Comparison of ENCODE assay signal across 8 cellular contexts in the genomic region with DNA sequence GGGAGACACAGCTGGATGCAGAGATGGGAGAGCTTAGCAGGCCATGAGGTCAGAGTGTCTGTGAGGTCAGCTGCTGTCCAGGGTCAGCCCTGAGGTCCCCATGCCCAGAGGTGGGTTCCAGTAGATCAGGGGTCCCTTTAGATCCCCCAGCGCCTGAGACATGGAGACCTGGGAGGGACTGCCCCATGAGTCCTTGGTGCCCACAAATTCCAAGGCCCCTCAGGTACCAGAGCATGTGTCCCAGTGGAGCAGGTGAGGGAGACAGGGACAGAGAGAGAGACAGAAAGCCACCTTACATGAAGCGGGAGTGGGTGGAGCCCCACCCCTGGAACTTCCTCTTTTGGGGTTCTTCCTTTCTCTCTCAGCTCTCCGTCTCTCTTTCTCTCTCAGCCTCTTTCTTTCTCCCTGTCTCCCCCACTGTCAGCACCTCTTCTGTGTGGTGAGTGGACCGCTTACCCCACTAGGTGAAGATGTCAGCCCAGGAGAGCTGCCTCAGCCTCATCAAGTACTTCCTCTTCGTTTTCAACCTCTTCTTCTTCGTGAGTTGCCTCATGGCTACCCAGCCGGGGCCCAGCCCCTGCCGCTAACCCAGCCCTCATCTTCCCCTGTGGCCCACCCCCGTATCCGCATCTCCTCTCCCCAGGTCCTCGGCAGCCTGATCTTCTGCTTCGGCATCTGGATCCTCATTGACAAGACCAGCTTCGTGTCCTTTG. TPM values are rescaled to one million over a fixed set of nuclear protein-coding genes. Genes with fewer than 3 reads are reported as not detected.
A peak's percentile ranks its signal among the peaks of the same experiment; 100 is the strongest.
DNase-seq lines count a peak whose midpoint lies in the region; ATAC-seq and TF ChIP-seq lines count a peak whose summit lies in the region.

A gene with protein sequence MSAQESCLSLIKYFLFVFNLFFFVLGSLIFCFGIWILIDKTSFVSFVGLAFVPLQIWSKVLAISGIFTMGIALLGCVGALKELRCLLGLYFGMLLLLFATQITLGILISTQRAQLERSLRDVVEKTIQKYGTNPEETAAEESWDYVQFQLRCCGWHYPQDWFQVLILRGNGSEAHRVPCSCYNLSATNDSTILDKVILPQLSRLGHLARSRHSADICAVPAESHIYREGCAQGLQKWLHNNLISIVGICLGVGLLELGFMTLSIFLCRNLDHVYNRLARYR (plus strand): TSS at position 336 of the 713 bp plus-strand sequence. CDS start 135 bp downstream, at position 471.

- H3K27me3 Mint-ChIP-seq in endodermal cell (ENCODE audit: insufficient read depth), result peaks cover 17% of the 10 kb centered on the region

- no peak for TF ChIP-seq CTCF in endodermal cell (conservative IDR thresholded peaks at IDR 0.05)

- peaks cover 24% of the 10 kb centered on the region for H3K36me3 Mint-ChIP-seq in endodermal cell (ENCODE audit: low read depth)

- peaks cover 9% of the 10 kb centered on the region for H3K4me1 Mint-ChIP-seq in endodermal cell

- peaks cover 4% of the 10 kb centered on the region for H3K36me3 ChIP-seq in endodermal cell (ENCODE audit: control insufficient read depth, insufficient read depth, low read length)
- no peaks in the 10 kb centered on the region for H3K36me3 ChIP-seq in HAP-1 (replicated peaks)

- 88 to 97% methylated on average over 9 to 13 of the region's 13 CpGs for WGBS in endodermal cell (ENCODE audit: insufficient coverage in 1 of 2, insufficient read length in 1 of 2), 2 experiments

- H3K27ac ChIP-seq in endodermal cell (ENCODE audit: low read depth, low read length), result no peak within 1 kb of the TSS

- H3K4me1 ChIP-seq in endodermal cell (ENCODE audit: control insufficient read depth, insufficient read depth, low read length) (no peaks in the 10 kb centered on the region), HAP-1 (no peaks in the 10 kb centered on the region)

- no peak within 1 kb of the TSS for H3K4me3 Mint-ChIP-seq in endodermal cell

- no peak within 1 kb of the TSS for H3K4me3 ChIP-seq in endodermal cell (ENCODE audit: low read length)
- no peak within 1 kb of the TSS for H3K4me3 ChIP-seq in HAP-1

- no peak within 1 kb of the TSS for H3K9ac ChIP-seq in endodermal cell (ENCODE audit: extremely low read depth, low read length, poor library complexity, severe bottlenecking)

- no peaks in the 10 kb centered on the region for H3K9me3 ChIP-seq in endodermal cell (ENCODE audit: control insufficient read depth, low read length)
- no peaks in the 10 kb centered on the region for H3K9me3 ChIP-seq in HAP-1

- H3K9me3 Mint-ChIP-seq in endodermal cell, result peaks cover 2% of the 10 kb centered on the region

- peak; percentile 44 to 52 for DNase-seq in activated CD4-positive, alpha-beta T cell treated with anti-CD3 and anti-CD28 coated beads for 4 hours
- DNase-seq in endodermal cell (peak; percentile 44), hepatic stellate cell (ENCODE audit: low spot score) (no peak), HAP-1 (ENCODE audit: low spot score in 2 of 2) (no peak)
- peak; percentile 25 to 38 for DNase-seq in stimulated activated CD4-positive, alpha-beta T cell treated with anti-CD3 and anti-CD28 coated beads, Interleukin-2, amount 100 ng/mL, for 48 hours

- in situ Hi-C loops in HAP-1 (cut with MboI; ENCODE audit: low sequenced_read_pairs), result no loop called here

- H3K27ac Mint-ChIP-seq in endodermal cell, result peak within 1 kb of the TSS; percentile 44

- peaks cover 6% of the 10 kb centered on the region for H3K27me3 ChIP-seq in endodermal cell (ENCODE audit: control insufficient read depth, insufficient read depth, low read length, poor library complexity, severe bottlenecking)
- H3K27me3 ChIP-seq in HAP-1 (ENCODE audit: low read depth), result no peaks in the 10 kb centered on the region

- ATAC-seq in HG02885 (IDR thresholded peaks at IDR 0.05; ENCODE audit: poor library complexity, unreplicated experiment), result peak; percentile 46
- ATAC-seq in HG03039 (IDR thresholded peaks at IDR 0.05; ENCODE audit: unreplicated experiment), result no peak
- no peak for ATAC-seq in HG03139 (IDR thresholded peaks at IDR 0.05; ENCODE audit: unreplicated experiment)

RNA-seq across cellular contexts. Expression of the gene that starts here (rescaled TPM):
- not detected for total RNA-seq in endodermal cell
- polyA plus RNA-seq in endodermal cell (2013, experiment 1 of 2), result not detected
- polyA plus RNA-seq in endodermal cell (2013, experiment 2 of 2), result not detected

Comparison
In these comparisons a context has a peak if more than half of its experiments do, and no peak if none do; other contexts are left out.
1. Peak in DNase-seq in endodermal cell; RNA of the gene not detected or under 1 TPM.
2. DNase-seq: peak in activated CD4-positive, alpha-beta T cell treated with anti-CD3 and anti-CD28 coated beads for 4 hours (2 of 2) and stimulated activated CD4-positive, alpha-beta T cell treated with anti-CD3 and anti-CD28 coated beads, Interleukin-2, amount 100 ng/mL, for 48 hours (2 of 2); none in hepatic stellate cell (single experiment) and HAP-1 (0 of 2).